ENCODE assay signal across 12 cellular contexts in the genomic region with DNA sequence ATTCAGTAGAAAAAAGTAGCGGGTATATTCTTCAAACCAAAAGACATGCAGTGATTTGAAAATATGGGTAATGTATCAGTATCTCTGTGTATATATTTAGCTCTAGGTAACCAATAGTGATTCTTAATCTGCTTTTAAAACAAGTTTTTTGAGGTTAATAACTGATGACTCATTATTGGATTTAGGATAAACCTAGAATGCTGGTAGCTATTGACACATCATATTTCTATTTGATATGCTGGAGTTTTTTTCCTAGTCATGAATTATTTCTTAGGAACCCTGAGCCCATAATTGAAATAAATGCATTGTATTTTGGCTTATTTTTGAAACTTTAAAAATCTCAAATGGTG. TPM values are rescaled to one million over a fixed set of nuclear protein-coding genes. Genes with fewer than 3 reads are reported as not detected.
DNase-seq lines count a peak whose midpoint lies in the region; ATAC-seq and TF ChIP-seq lines count a peak whose summit lies in the region.
"Had no signal": no experiment of that assay in that cellular context is flagged by ENCODE, and none has a peak within 500 bp of the region (broad histone marks: within the 10 kb centered on the region; RNA-seq: fewer than 3 reads in every experiment).

No MANE protein-coding gene starts in this region.

- ATAC-seq in PC-3, result peak; percentile 42
- ATAC-seq in central memory CD8-positive, alpha-beta T cell (replicated peaks; ENCODE audit: extremely low read depth, poor library complexity, severe bottlenecking), result no peak
- no peak for ATAC-seq in GM21390 (IDR thresholded peaks at IDR 0.05; ENCODE audit: unreplicated experiment)
- no peak for ATAC-seq in HG03354 (IDR thresholded peaks at IDR 0.05; ENCODE audit: poor library complexity, severe bottlenecking, unreplicated experiment)

- H3K79me2 ChIP-seq in PC-3 (ENCODE audit: low read length), result peaks cover 8% of the 10 kb centered on the region; the same call in 1 of the 2 replicates

- H2AFZ ChIP-seq in PC-3 (ENCODE audit: low read length), result no peak overlapping the region

- intact Hi-C loops in Calu3 (cut with micrococcal nuclease; ENCODE audit: unreplicated experiment) (no loop called here), PC-3 (cut with micrococcal nuclease) (loop anchor here (1.0 to 2.0 kb wide), 5 partner anchors 16 to 93 kb away; a partner anchor contains a TSS)

- H3K9me2 ChIP-seq in PC-3 (replicated peaks; ENCODE audit: low read length), result no peaks in the 10 kb centered on the region

- no peaks in the 10 kb centered on the region for H3K9me3 ChIP-seq in PC-3 (ENCODE audit: low read length)

- CTCF ChIA-PET in Calu3 (lab: Charles Lee) (interaction anchor here (0.5 to 1.6 kb wide), 5 partner anchors 40 to 154 kb away, joined by 3 to 6 read pairs (median 4); no protein-coding TSS in a partner anchor), PC-3 (lab: Charles Lee) (interaction anchor here (0.6 to 1.9 kb wide), 2 partner anchors 25 to 46 kb away, joined by 6 to 8 read pairs; no protein-coding TSS in a partner anchor)

- H3K27me3 ChIP-seq in PC-3 (ENCODE audit: low read length), result no peaks in the 10 kb centered on the region
- H3K27me3 ChIP-seq: cardiac muscle cell had no signal

- H3K4me3 Mint-ChIP-seq in Calu3 (ENCODE audit: low read depth, unreplicated experiment) (no peak overlapping the region), osteocyte (ENCODE audit: unreplicated experiment) (no peak overlapping the region)
- H3K4me3 Mint-ChIP-seq in central memory CD8-positive, alpha-beta T cell, result no peak overlapping the region
- H3K4me3 Mint-ChIP-seq: neural crest cell had no signal

- peak overlapping the region; percentile 85 for H3K27ac ChIP-seq in PC-3 (ENCODE audit: low read length)
- H3K27ac ChIP-seq: cardiac muscle cell had no signal

- H3K4me1 Mint-ChIP-seq in Calu3 (ENCODE audit: low read depth, unreplicated experiment), result peaks cover 41% of the 10 kb centered on the region
- peaks cover 17% of the 10 kb centered on the region for H3K4me1 Mint-ChIP-seq in central memory CD8-positive, alpha-beta T cell
- peaks cover 34% of the 10 kb centered on the region for H3K4me1 Mint-ChIP-seq in osteocyte (ENCODE audit: unreplicated experiment)
- H3K4me1 Mint-ChIP-seq: neural crest cell had no signal

- POLR2A ChIA-PET in PC-3 (lab: Charles Lee; ENCODE audit: unreplicated experiment), result interaction anchor here (0.5 to 1.7 kb wide), 6 partner anchors 13 to 154 kb away, joined by 3 to 13 read pairs (median 4); no protein-coding TSS in a partner anchor

- H3F3A ChIP-seq in PC-3 (ENCODE audit: low read length, unreplicated experiment), result peaks cover 15% of the 10 kb centered on the region

- H3K4me3 ChIP-seq in PC-3 (ENCODE audit: low read length), result peak overlapping the region; percentile 33; the same call in 1 of the 2 replicates
- H3K4me3 ChIP-seq: cardiac muscle cell had no signal

- H3K9me3 Mint-ChIP-seq in Calu3 (ENCODE audit: low read depth, unreplicated experiment) (no peaks in the 10 kb centered on the region), osteocyte (ENCODE audit: unreplicated experiment) (no peaks in the 10 kb centered on the region)
- no peaks in the 10 kb centered on the region for H3K9me3 Mint-ChIP-seq in central memory CD8-positive, alpha-beta T cell
- H3K9me3 Mint-ChIP-seq: CD4-positive, alpha-beta memory T cell; neural crest cell had no signal

- H3K27me3 Mint-ChIP-seq in Calu3 (ENCODE audit: unreplicated experiment), result no peaks in the 10 kb centered on the region
- no peaks in the 10 kb centered on the region for H3K27me3 Mint-ChIP-seq in central memory CD8-positive, alpha-beta T cell
- H3K27me3 Mint-ChIP-seq in osteocyte (ENCODE audit: unreplicated experiment), result no peaks in the 10 kb centered on the region
- H3K27me3 Mint-ChIP-seq: CD4-positive, alpha-beta memory T cell had no signal

- BruUV-seq in Calu3 (replicated peaks; lab: Mats Ljungman, UMichigan) (no TSS peak), PC-3 (replicated peaks; lab: Mats Ljungman, UMichigan) (no TSS peak)

- H3K4me1 ChIP-seq in PC-3 (ENCODE audit: insufficient read depth, low read length), result peaks cover 59% of the 10 kb centered on the region

- H4K20me1 ChIP-seq in PC-3 (ENCODE audit: low read length), result no peaks in the 10 kb centered on the region

- H3K27ac Mint-ChIP-seq in Calu3 (ENCODE audit: unreplicated experiment) (peak overlapping the region; percentile 88), osteocyte (ENCODE audit: unreplicated experiment) (peak overlapping the region; percentile 88)
- peak overlapping the region; percentile 67 for H3K27ac Mint-ChIP-seq in central memory CD8-positive, alpha-beta T cell (ENCODE audit: low read depth)

- DNase-seq in Calu3, result no peak
- peak; percentile 93 for DNase-seq in PC-3
- DNase-seq in central memory CD8-positive, alpha-beta T cell (ENCODE audit: low spot score in 2 of 2), result no peak
- DNase-seq in osteocyte (ENCODE audit: extremely low spot score, unreplicated experiment), result no peak
- DNase-seq in NCI-H187 treated with DMSO at 0.1 percent for 48 hours (lab: John Stamatoyannopoulos, UW), result no peak
- no peak for DNase-seq in pons (ENCODE audit: low spot score)
- DNase-seq: CD4-positive, alpha-beta memory T cell; Karpas-422 had no signal

- no peaks in the 10 kb centered on the region for H3K36me3 ChIP-seq in PC-3 (ENCODE audit: low read depth, low read length)
- H3K36me3 ChIP-seq: cardiac muscle cell had no signal

- H3K36me3 Mint-ChIP-seq in Calu3 (ENCODE audit: insufficient read depth, unreplicated experiment) (peaks cover 4% of the 10 kb centered on the region), osteocyte (ENCODE audit: unreplicated experiment) (no peaks in the 10 kb centered on the region)
- no peaks in the 10 kb centered on the region for H3K36me3 Mint-ChIP-seq in central memory CD8-positive, alpha-beta T cell (ENCODE audit: insufficient read depth)
- H3K36me3 Mint-ChIP-seq: CD4-positive, alpha-beta memory T cell had no signal

- peak overlapping the region; percentile 83 for H3K9ac ChIP-seq in PC-3 (ENCODE audit: low read length)

- TF ChIP-seq CTCF in Calu3 (IDR thresholded peaks at IDR 0.05; ENCODE audit: unreplicated experiment) (no peak), PC-3 (conservative IDR thresholded peaks at IDR 0.05; ENCODE audit: low read depth, low read length) (no peak), osteocyte (IDR thresholded peaks at IDR 0.05) (no peak)

- peak overlapping the region; percentile 64 for H3K4me2 ChIP-seq in PC-3 (ENCODE audit: low read length)

RNA-seq across cellular contexts. Expression of a gene that starts 15.5 kb away (rescaled TPM):
- total RNA-seq in Calu3 (2022), result 74.2 and 81.0 TPM in 2 replicates
- total RNA-seq in PC-3 (2014; rRNA removed), result 86.4 and 107 TPM in 2 replicates
- 53.4 and 55.2 TPM in 2 replicates for total RNA-seq in osteocyte

RNA-seq across cellular contexts. Expression of a gene that starts 55.8 kb away (rescaled TPM):
- total RNA-seq in Calu3 (2022) (76.3 and 77.7 TPM in 2 replicates), PC-3 (2014; rRNA removed) (52.9 and 54.0 TPM in 2 replicates), osteocyte (61.4 and 71.3 TPM in 2 replicates)
